1 cellular context compared by ENCODE assay signal in the genomic region with DNA sequence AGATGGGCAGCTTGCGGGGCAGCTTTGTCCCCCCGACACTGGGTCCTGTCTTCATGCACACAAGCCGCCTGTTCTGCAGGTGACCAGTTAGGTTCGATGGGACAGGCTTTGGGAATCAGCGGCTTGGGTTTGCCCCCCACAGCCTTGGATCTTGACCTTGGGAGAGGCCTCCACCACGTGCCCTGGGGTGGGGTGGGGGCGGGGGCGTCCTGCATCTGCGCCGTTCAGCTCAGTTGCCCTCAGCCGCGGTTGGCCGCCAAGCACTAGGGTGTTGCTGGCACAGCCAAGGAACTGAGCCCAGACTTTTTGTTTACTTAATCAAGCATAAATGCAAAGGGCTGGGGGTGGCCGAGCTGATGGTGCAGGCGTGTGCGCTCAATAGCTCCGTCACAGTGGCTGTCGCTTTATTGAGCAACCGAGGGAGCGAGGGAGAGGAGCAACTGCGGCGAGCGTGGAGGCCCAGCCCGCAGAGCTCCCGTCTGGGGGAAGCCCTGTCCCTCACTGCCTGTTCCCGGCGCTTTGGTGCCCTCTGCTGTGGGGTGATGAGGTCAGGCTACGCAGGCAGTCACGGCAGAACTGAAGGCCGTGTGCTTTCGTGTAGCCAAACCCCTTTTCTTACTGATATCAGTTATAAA.
TF ChIP-seq lines count a peak whose summit lies in the region.

No MANE protein-coding gene starts in this region.

TF ChIP-seq in HepG2, 621 proteins besides CTCF, POLR2A, EP300 and RAD21 (continued from another document):
- TF ChIP-seq, protein P1, sequence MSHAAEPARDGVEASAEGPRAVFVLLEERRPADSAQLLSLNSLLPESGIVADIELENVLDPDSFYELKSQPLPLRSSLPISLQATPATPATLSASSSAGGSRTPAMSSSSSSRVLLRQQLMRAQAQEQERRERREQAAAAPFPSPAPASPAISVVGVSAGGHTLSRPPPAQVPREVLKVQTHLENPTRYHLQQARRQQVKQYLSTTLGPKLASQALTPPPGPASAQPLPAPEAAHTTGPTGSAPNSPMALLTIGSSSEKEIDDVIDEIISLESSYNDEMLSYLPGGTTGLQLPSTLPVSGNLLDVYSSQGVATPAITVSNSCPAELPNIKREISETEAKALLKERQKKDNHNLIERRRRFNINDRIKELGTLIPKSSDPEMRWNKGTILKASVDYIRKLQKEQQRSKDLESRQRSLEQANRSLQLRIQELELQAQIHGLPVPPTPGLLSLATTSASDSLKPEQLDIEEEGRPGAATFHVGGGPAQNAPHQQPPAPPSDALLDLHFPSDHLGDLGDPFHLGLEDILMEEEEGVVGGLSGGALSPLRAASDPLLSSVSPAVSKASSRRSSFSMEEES (CRISPR knock-in tag; IDR thresholded peaks at IDR 0.05) = no peak
- TF ChIP-seq KLF12 (CRISPR knock-in tag; IDR thresholded peaks at IDR 0.05; ENCODE audit: borderline replicate concordance) (no peak), FIP1L1 (IDR thresholded peaks at IDR 0.05; ENCODE audit: borderline replicate concordance, insufficient read depth, low read depth, low read length) (no peak), ZNF350 (CRISPR knock-in tag; IDR thresholded peaks at IDR 0.05; ENCODE audit: borderline replicate concordance, low read depth) (no peak; the same call in 1 of the 2 replicates), ZNF207 (IDR thresholded peaks at IDR 0.05; ENCODE audit: borderline replicate concordance) (no peak), ZNF30 (CRISPR knock-in tag; IDR thresholded peaks at IDR 0.05) (no peak), ZKSCAN1 (IDR thresholded peaks at IDR 0.05; ENCODE audit: low read length) (no peak), ZNF383 (CRISPR knock-in tag; IDR thresholded peaks at IDR 0.05; ENCODE audit: borderline replicate concordance) (no peak)
- TF ChIP-seq, protein P2, sequence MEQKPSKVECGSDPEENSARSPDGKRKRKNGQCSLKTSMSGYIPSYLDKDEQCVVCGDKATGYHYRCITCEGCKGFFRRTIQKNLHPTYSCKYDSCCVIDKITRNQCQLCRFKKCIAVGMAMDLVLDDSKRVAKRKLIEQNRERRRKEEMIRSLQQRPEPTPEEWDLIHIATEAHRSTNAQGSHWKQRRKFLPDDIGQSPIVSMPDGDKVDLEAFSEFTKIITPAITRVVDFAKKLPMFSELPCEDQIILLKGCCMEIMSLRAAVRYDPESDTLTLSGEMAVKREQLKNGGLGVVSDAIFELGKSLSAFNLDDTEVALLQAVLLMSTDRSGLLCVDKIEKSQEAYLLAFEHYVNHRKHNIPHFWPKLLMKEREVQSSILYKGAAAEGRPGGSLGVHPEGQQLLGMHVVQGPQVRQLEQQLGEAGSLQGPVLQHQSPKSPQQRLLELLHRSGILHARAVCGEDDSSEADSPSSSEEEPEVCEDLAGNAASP (CRISPR knock-in tag; IDR thresholded peaks at IDR 0.05; ENCODE audit: borderline replicate concordance) = no peak
- TF ChIP-seq, protein P3, sequence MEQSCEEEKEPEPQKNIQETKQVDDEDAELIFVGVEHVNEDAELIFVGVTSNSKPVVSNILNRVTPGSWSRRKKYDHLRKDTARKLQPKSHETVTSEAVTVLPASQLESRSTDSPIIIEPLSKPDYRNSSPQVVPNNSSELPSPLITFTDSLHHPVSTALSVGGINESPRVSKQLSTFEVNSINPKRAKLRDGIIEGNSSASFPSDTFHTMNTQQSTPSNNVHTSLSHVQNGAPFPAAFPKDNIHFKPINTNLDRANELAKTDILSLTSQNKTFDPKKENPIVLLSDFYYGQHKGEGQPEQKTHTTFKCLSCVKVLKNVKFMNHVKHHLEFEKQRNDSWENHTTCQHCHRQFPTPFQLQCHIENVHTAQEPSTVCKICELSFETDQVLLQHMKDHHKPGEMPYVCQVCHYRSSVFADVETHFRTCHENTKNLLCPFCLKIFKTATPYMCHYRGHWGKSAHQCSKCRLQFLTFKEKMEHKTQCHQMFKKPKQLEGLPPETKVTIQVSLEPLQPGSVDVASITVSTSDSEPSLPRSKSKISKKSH (CRISPR knock-in tag; IDR thresholded peaks at IDR 0.05; ENCODE audit: borderline replicate concordance) = no peak
- TF ChIP-seq, protein P4, sequence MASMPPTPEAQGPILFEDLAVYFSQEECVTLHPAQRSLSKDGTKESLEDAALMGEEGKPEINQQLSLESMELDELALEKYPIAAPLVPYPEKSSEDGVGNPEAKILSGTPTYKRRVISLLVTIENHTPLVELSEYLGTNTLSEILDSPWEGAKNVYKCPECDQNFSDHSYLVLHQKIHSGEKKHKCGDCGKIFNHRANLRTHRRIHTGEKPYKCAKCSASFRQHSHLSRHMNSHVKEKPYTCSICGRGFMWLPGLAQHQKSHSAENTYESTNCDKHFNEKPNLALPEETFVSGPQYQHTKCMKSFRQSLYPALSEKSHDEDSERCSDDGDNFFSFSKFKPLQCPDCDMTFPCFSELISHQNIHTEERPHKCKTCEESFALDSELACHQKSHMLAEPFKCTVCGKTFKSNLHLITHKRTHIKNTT (CRISPR knock-in tag; IDR thresholded peaks at IDR 0.05) = no peak
- TF ChIP-seq, protein P5, sequence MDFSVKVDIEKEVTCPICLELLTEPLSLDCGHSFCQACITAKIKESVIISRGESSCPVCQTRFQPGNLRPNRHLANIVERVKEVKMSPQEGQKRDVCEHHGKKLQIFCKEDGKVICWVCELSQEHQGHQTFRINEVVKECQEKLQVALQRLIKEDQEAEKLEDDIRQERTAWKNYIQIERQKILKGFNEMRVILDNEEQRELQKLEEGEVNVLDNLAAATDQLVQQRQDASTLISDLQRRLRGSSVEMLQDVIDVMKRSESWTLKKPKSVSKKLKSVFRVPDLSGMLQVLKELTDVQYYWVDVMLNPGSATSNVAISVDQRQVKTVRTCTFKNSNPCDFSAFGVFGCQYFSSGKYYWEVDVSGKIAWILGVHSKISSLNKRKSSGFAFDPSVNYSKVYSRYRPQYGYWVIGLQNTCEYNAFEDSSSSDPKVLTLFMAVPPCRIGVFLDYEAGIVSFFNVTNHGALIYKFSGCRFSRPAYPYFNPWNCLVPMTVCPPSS (IDR thresholded peaks at IDR 0.05) = no peak
- TF ChIP-seq, protein P6, sequence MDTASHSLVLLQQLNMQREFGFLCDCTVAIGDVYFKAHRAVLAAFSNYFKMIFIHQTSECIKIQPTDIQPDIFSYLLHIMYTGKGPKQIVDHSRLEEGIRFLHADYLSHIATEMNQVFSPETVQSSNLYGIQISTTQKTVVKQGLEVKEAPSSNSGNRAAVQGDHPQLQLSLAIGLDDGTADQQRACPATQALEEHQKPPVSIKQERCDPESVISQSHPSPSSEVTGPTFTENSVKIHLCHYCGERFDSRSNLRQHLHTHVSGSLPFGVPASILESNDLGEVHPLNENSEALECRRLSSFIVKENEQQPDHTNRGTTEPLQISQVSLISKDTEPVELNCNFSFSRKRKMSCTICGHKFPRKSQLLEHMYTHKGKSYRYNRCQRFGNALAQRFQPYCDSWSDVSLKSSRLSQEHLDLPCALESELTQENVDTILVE (CRISPR knock-in tag; IDR thresholded peaks at IDR 0.05) = peak; percentile 21; the same call in 1 of the 2 replicates
